8 cellular contexts compared by ENCODE assay signal in the genomic region with DNA sequence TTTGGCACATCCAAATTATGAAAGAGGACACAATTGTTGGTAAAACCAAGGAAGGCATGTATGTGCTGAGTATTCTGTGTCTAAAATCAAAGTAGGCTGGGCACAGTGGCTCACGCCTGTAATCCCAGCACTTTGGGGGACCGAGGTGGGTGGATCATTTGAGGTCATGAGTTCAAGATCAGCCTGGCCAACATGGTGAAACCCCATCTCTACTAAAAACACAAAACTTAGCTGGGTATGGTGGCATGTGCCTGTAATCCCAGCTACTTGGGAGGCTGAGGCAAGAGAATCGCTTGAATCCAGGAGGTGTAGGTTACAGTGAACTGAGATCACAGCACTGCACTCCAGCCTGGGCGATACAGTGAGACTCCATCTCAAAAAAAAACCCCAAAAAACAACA. TPM values are rescaled to one million over a fixed set of nuclear protein-coding genes. Genes with fewer than 3 reads are reported as not detected.
DNase-seq lines count a peak whose midpoint lies in the region; ATAC-seq and TF ChIP-seq lines count a peak whose summit lies in the region.
"Not testable (repeated sequence)": the region's sequence is repeated elsewhere in the genome, so short reads cannot be mapped to it uniquely, and the experiment has no call there.

No MANE protein-coding gene starts in this region.

- peak overlapping the region; percentile 71 to 98 (median 96) for H3K27ac ChIP-seq in BLaER1 treated with 17β-estradiol and CSF1 and Interleukin-3, amounts not matched to agents 10 nM and 100 nM
- not testable (repeated sequence) for H3K27ac ChIP-seq in KMS-11
- H3K27ac ChIP-seq in dorsolateral prefrontal cortex, result peak overlapping the region in 50 of 59 donors; percentile 3 to 93 (median 79)
- H3K27ac ChIP-seq in lower lobe of right lung, result peak overlapping the region; percentile 95
- peak overlapping the region in 2 of 3 donors; percentile 72 to 80 for H3K27ac ChIP-seq in thyroid gland

- H3K27me3 ChIP-seq in BLaER1 treated with 17β-estradiol and CSF1 and Interleukin-3, amounts not matched to agents 10 nM and 100 nM; KMS-11 (ENCODE audit: insufficient read depth, low read depth); dorsolateral prefrontal cortex; lower lobe of right lung (ENCODE audit: low read depth); skeletal muscle satellite cell (ENCODE audit: control insufficient read depth, insufficient read depth, low read length); thyroid gland: not testable (repeated sequence)

- H3K79me2 ChIP-seq in KMS-11 (ENCODE audit: insufficient read depth, low read depth), result not testable (repeated sequence)

- peak overlapping the region in 6 of 11 experiments; percentile 80 to 94 (median 88); a peak in 8 of 22 replicates for H3K9ac ChIP-seq in BLaER1 treated with 17β-estradiol and CSF1 and Interleukin-3, amounts not matched to agents 10 nM and 100 nM
- not testable (repeated sequence) for H3K9ac ChIP-seq in KMS-11; skeletal muscle satellite cell (ENCODE audit: low read depth, low read length)

- H3K27me3 Mint-ChIP-seq in activated CD4-positive, alpha-beta T cell treated with anti-CD3 and anti-CD28 coated beads, Interleukin-2, amount 10 ng/mL, durations not matched to agents 24 days and 14 days; activated naive CD4-positive, alpha-beta T cell treated with anti-CD3 and anti-CD28 coated beads for 36 hours (ENCODE audit: low read depth): not testable (repeated sequence)

- 95 to 96% methylated on average over 4 of the region's 4 CpGs for WGBS in thyroid gland, 2 donors

- TF ChIP-seq POLR2A in thyroid gland (IDR thresholded peaks at IDR 0.05), result not testable (repeated sequence)

- H3K4me1 Mint-ChIP-seq in activated CD4-positive, alpha-beta T cell treated with anti-CD3 and anti-CD28 coated beads, Interleukin-2, amount 10 ng/mL, durations not matched to agents 24 days and 14 days, result peaks cover 30% of the 10 kb centered on the region
- peaks cover 47% of the 10 kb centered on the region for H3K4me1 Mint-ChIP-seq in activated naive CD4-positive, alpha-beta T cell treated with anti-CD3 and anti-CD28 coated beads for 36 hours (ENCODE audit: low read depth)

- not testable (repeated sequence) for H3K36me3 ChIP-seq in BLaER1 treated with 17β-estradiol and CSF1 and Interleukin-3, amounts not matched to agents 10 nM and 100 nM; KMS-11 (ENCODE audit: insufficient read depth); lower lobe of right lung; skeletal muscle satellite cell (ENCODE audit: insufficient read depth, low read length); thyroid gland

- not testable (repeated sequence) for DNase-seq in activated CD4-positive, alpha-beta T cell treated with anti-CD3 and anti-CD28 coated beads, Interleukin-2, amount 10 ng/mL, durations not matched to agents 24 days and 14 days; activated naive CD4-positive, alpha-beta T cell treated with anti-CD3 and anti-CD28 coated beads for 36 hours; dorsolateral prefrontal cortex; lower lobe of right lung; thyroid gland

- ATAC-seq in lower lobe of right lung, result not testable (repeated sequence)

- H2AFZ ChIP-seq in KMS-11 (ENCODE audit: low read depth), result not testable (repeated sequence)

- CTCF ChIA-PET in activated naive CD4-positive, alpha-beta T cell treated with anti-CD3 and anti-CD28 coated beads for 36 hours (lab: Charles Lee), result interaction anchor here (0.6 to 17.5 kb wide), 9 partner anchors 9 to 215 kb away, joined by 3 to 497 read pairs (median 5); partner anchors contain the start of gene GLRX

- intact Hi-C loops in activated CD4-positive, alpha-beta T cell treated with anti-CD3 and anti-CD28 coated beads, Interleukin-2, amount 10 ng/mL, durations not matched to agents 24 days and 14 days (cut with micrococcal nuclease); activated naive CD4-positive, alpha-beta T cell treated with anti-CD3 and anti-CD28 coated beads for 36 hours (cut with micrococcal nuclease); lower lobe of right lung (cut with DNase I); thyroid gland (cut with DNase I): not testable (repeated sequence)
- intact Hi-C loops in dorsolateral prefrontal cortex (cut with DNase I), result loop anchor here in 1 of 2 donors (5.0 kb wide), 1 partner anchor 190 kb away; the partner anchor contains the start of gene RFESD

- H3K9me3 ChIP-seq in BLaER1 treated with 17β-estradiol and CSF1 and Interleukin-3, amounts not matched to agents 10 nM and 100 nM (replicated peaks in 1 of 11); lower lobe of right lung; skeletal muscle satellite cell (replicated peaks; ENCODE audit: low read length); thyroid gland: not testable (repeated sequence)

- peak overlapping the region; percentile 88 to 99 (median 97); a peak in 21 of 22 replicates for H3K4me2 ChIP-seq in BLaER1 treated with 17β-estradiol and CSF1 and Interleukin-3, amounts not matched to agents 10 nM and 100 nM
- peak overlapping the region; percentile 79 for H3K4me2 ChIP-seq in KMS-11
- peak overlapping the region; percentile 92 for H3K4me2 ChIP-seq in skeletal muscle satellite cell (ENCODE audit: low read length)

- H3K36me3 Mint-ChIP-seq in activated CD4-positive, alpha-beta T cell treated with anti-CD3 and anti-CD28 coated beads, Interleukin-2, amount 10 ng/mL, durations not matched to agents 24 days and 14 days (ENCODE audit: low read depth); activated naive CD4-positive, alpha-beta T cell treated with anti-CD3 and anti-CD28 coated beads for 36 hours (ENCODE audit: low read depth): not testable (repeated sequence)

- H4K20me1 ChIP-seq in BLaER1 treated with 17β-estradiol and CSF1 and Interleukin-3, amounts not matched to agents 10 nM and 100 nM; KMS-11 (ENCODE audit: insufficient read depth): not testable (repeated sequence)

- H3K4me3 Mint-ChIP-seq in activated CD4-positive, alpha-beta T cell treated with anti-CD3 and anti-CD28 coated beads, Interleukin-2, amount 10 ng/mL, durations not matched to agents 24 days and 14 days, result peak overlapping the region; percentile 19
- not testable (repeated sequence) for H3K4me3 Mint-ChIP-seq in activated naive CD4-positive, alpha-beta T cell treated with anti-CD3 and anti-CD28 coated beads for 36 hours

- H3K4me3 ChIP-seq in BLaER1 treated with 17β-estradiol and CSF1 and Interleukin-3, amounts not matched to agents 10 nM and 100 nM, result peak overlapping the region in 5 of 10 experiments; percentile 51 to 73 (median 65); a peak in 8 of 20 replicates
- not testable (repeated sequence) for H3K4me3 ChIP-seq in KMS-11 (IDR thresholded peaks at IDR 0.05; ENCODE audit: insufficient read depth, low read depth, low read length); dorsolateral prefrontal cortex; lower lobe of right lung; skeletal muscle satellite cell (ENCODE audit: low read length); thyroid gland (replicated peaks in 1 of 3)

- H3K9me3 Mint-ChIP-seq in activated CD4-positive, alpha-beta T cell treated with anti-CD3 and anti-CD28 coated beads, Interleukin-2, amount 10 ng/mL, durations not matched to agents 24 days and 14 days; activated naive CD4-positive, alpha-beta T cell treated with anti-CD3 and anti-CD28 coated beads for 36 hours: not testable (repeated sequence)

- TF ChIP-seq CTCF in KMS-11 (conservative IDR thresholded peaks at IDR 0.05; ENCODE audit: low read depth, low read length); dorsolateral prefrontal cortex (IDR thresholded peaks at IDR 0.05 in 54 of 56, conservative IDR thresholded peaks at IDR 0.05 in 2 of 56; ENCODE audit: low read depth in 1 of 56, partially characterized antibody in 56 of 56); lower lobe of right lung (IDR thresholded peaks at IDR 0.05); thyroid gland (IDR thresholded peaks at IDR 0.05): not testable (repeated sequence)

- not testable (repeated sequence) for H3K27ac Mint-ChIP-seq in activated CD4-positive, alpha-beta T cell treated with anti-CD3 and anti-CD28 coated beads, Interleukin-2, amount 10 ng/mL, durations not matched to agents 24 days and 14 days
- peak overlapping the region; percentile 2 for H3K27ac Mint-ChIP-seq in activated naive CD4-positive, alpha-beta T cell treated with anti-CD3 and anti-CD28 coated beads for 36 hours

- peaks cover 35 to 90% (median 86%) of the 10 kb centered on the region in 10 experiments for H3K4me1 ChIP-seq in BLaER1 treated with 17β-estradiol and CSF1 and Interleukin-3, amounts not matched to agents 10 nM and 100 nM
- H3K4me1 ChIP-seq in KMS-11 (ENCODE audit: low read depth, poor library complexity, severe bottlenecking) (peaks cover 40% of the 10 kb centered on the region), lower lobe of right lung (peaks cover 46% of the 10 kb centered on the region), skeletal muscle satellite cell (ENCODE audit: control insufficient read depth, insufficient read depth, low read length) (peaks cover 31% of the 10 kb centered on the region), thyroid gland (peaks cover 4 to 21% of the 10 kb centered on the region in 2 donors)

RNA-seq across cellular contexts. Expression of gene GLRX, which starts 14.4 kb away (rescaled TPM):
- 13.5 and 17.3 TPM in 2 replicates for total RNA-seq in activated CD4-positive, alpha-beta T cell treated with anti-CD3 and anti-CD28 coated beads, Interleukin-2, amount 10 ng/mL, durations not matched to agents 24 days and 14 days
- total RNA-seq in activated naive CD4-positive, alpha-beta T cell treated with anti-CD3 and anti-CD28 coated beads for 36 hours, result 10 to 100 TPM; 50.4 to 51.1 TPM
- total RNA-seq in dorsolateral prefrontal cortex, result 100 to 1,000 TPM in 3 of 120 experiments, 10 to 100 TPM in 117; 13.7 to 109 (median 43.0) TPM
- 115 TPM for total RNA-seq in lower lobe of right lung
- 119 and 152 TPM in 2 replicates for total RNA-seq in skeletal muscle satellite cell (2012; rRNA removed)
- 10 to 100 TPM; 30.1 to 68.7 (median 37.7) TPM for total RNA-seq in thyroid gland
